In genomic region chr19:35006342-35006998, GRCh38 we compare ENCODE assay signal across 9 cellular contexts. TPM values are rescaled to one million over a fixed set of nuclear protein-coding genes. Genes with fewer than 3 reads are reported as not detected.
DNase-seq lines count a peak whose midpoint lies in the region; ATAC-seq and TF ChIP-seq lines count a peak whose summit lies in the region.
"Had no signal": no experiment of that assay in that cellular context is flagged by ENCODE, and none has a peak within 500 bp of the region (broad histone marks: within the 10 kb centered on the region; RNA-seq: fewer than 3 reads in every experiment).

No MANE protein-coding gene starts in this region.

- no peak for TF ChIP-seq CTCF in endodermal cell (conservative IDR thresholded peaks at IDR 0.05)

- H3K9me3 Mint-ChIP-seq in endodermal cell, result no peaks in the 10 kb centered on the region

- no peaks in the 10 kb centered on the region for H3K27me3 ChIP-seq in endodermal cell (ENCODE audit: control insufficient read depth, insufficient read depth, low read length, poor library complexity, severe bottlenecking)

- no peaks in the 10 kb centered on the region for H3K27me3 Mint-ChIP-seq in endodermal cell (ENCODE audit: insufficient read depth)

- peak overlapping the region; percentile 40 for H3K27ac Mint-ChIP-seq in endodermal cell

- H3K9ac ChIP-seq in endodermal cell (ENCODE audit: extremely low read depth, low read length, poor library complexity, severe bottlenecking), result no peak overlapping the region

- H3K36me3 ChIP-seq in endodermal cell (ENCODE audit: control insufficient read depth, insufficient read depth, low read length), result peaks cover 42% of the 10 kb centered on the region

- DNase-seq in DMS53 (lab: John Stamatoyannopoulos, UW), result peak; percentile 79
- DNase-seq in NCI-H460 (ENCODE audit: extremely low read depth, low read depth), result peak; percentile 41
- DNase-seq in endodermal cell, result no peak
- peak; percentile 81 for DNase-seq in posterior vena cava (ENCODE audit: low spot score)
- DNase-seq in RPMI8226, result no peak
- no peak for DNase-seq in OCI-M2 (lab: John Stamatoyannopoulos, UW; ENCODE audit: unreplicated experiment)
- DNase-seq: NCI-H1105 had no signal

- peaks cover 23% of the 10 kb centered on the region for H3K4me1 Mint-ChIP-seq in endodermal cell

- no peak overlapping the region for H3K4me3 Mint-ChIP-seq in endodermal cell

- 95 to 99% methylated on average over 10 to 15 of the region's 15 CpGs for WGBS in endodermal cell (ENCODE audit: insufficient coverage in 1 of 2, insufficient read length in 1 of 2), 2 experiments

- H3K4me1 ChIP-seq in endodermal cell (ENCODE audit: control insufficient read depth, insufficient read depth, low read length), result no peaks in the 10 kb centered on the region

- H3K27ac ChIP-seq in endodermal cell (ENCODE audit: low read depth, low read length), result no peak overlapping the region

- H3K4me3 ChIP-seq in endodermal cell (ENCODE audit: low read length), result no peak overlapping the region

- no peak for ATAC-seq in HG03469 (IDR thresholded peaks at IDR 0.05; ENCODE audit: unreplicated experiment)
- ATAC-seq in HG03139 (IDR thresholded peaks at IDR 0.05; ENCODE audit: unreplicated experiment), result no peak

- intact Hi-C loops in posterior vena cava (cut with DNase I), result no loop called here

- no peaks in the 10 kb centered on the region for H3K9me3 ChIP-seq in endodermal cell (ENCODE audit: control insufficient read depth, low read length)

- H3K36me3 Mint-ChIP-seq in endodermal cell (ENCODE audit: low read depth), result peaks cover 44% of the 10 kb centered on the region

RNA-seq across cellular contexts. Expression of gene GRAMD1A, which starts 6.3 kb away (rescaled TPM):
- 28.8 and 34.5 TPM in 2 replicates for total RNA-seq in NCI-H460 (2014; rRNA removed; shearing (Covaris generic))
- 33.0 and 34.1 TPM in 2 replicates for polyA plus RNA-seq in NCI-H460 (2014; cell fraction: nucleus; rRNA removed)
- total RNA-seq in endodermal cell (100 to 1,000 TPM; 115 to 137 TPM), posterior vena cava (10 to 100 TPM; 83.0 to 87.0 TPM)
- 101 TPM for polyA plus RNA-seq in endodermal cell (2013, experiment 1 of 2)
- 87.3 TPM for polyA plus RNA-seq in endodermal cell (2013, experiment 2 of 2)

RNA-seq across cellular contexts. Expression of gene SCN1B, which starts 23.8 kb away (rescaled TPM):
- 0.61 and 0.82 TPM in 2 replicates for total RNA-seq in NCI-H460 (2014; rRNA removed; shearing (Covaris generic))
- polyA plus RNA-seq in NCI-H460 (2014; cell fraction: nucleus; rRNA removed), result 1.2 and 3.3 TPM in 2 replicates
- 1 to 10 TPM; 1.4 to 1.5 TPM for total RNA-seq in endodermal cell
- 1.7 TPM for polyA plus RNA-seq in endodermal cell (2013, experiment 1 of 2)
- polyA plus RNA-seq in endodermal cell (2013, experiment 2 of 2), result 2.5 TPM
- total RNA-seq in posterior vena cava, result 10 to 100 TPM; 30.8 to 42.4 TPM

RNA-seq across cellular contexts. Expression of gene HPN, which starts 35.1 kb away (rescaled TPM):
- not detected in 2 replicates for total RNA-seq in NCI-H460 (2014; rRNA removed; shearing (Covaris generic))
- polyA plus RNA-seq in NCI-H460 (2014; cell fraction: nucleus; rRNA removed), result 0.14 TPM in 1 of 2 replicates, not detected in the other
- 10 to 100 TPM; 29.0 to 49.6 TPM for total RNA-seq in endodermal cell
- 2.7 TPM for polyA plus RNA-seq in endodermal cell (2013, experiment 1 of 2)
- polyA plus RNA-seq in endodermal cell (2013, experiment 2 of 2), result 2.8 TPM
- 1 to 10 TPM in 1 of 2 donors, under 1 TPM in 1; 1.00 to 1.7 TPM for total RNA-seq in posterior vena cava

RNA-seq across cellular contexts. Expression of gene ZNF792, which starts 42.4 kb away (rescaled TPM):
- 1.2 and 1.3 TPM in 2 replicates for total RNA-seq in NCI-H460 (2014; rRNA removed; shearing (Covaris generic))
- 0.06 and 1.3 TPM in 2 replicates for polyA plus RNA-seq in NCI-H460 (2014; cell fraction: nucleus; rRNA removed)
- total RNA-seq in endodermal cell (10 to 100 TPM; 30.2 to 32.1 TPM), posterior vena cava (1 to 10 TPM; 4.9 to 6.2 TPM)
- polyA plus RNA-seq in endodermal cell (2013, experiment 1 of 2), result 4.6 TPM
- 5.4 TPM for polyA plus RNA-seq in endodermal cell (2013, experiment 2 of 2)

Comparison
In these comparisons a context has a peak if more than half of its experiments do, and no peak if none do; other contexts are left out.
1. DNase-seq: peak in DMS53 (single experiment), NCI-H460 (single experiment) and posterior vena cava (single experiment); none in endodermal cell (single experiment), RPMI8226 (single experiment) and OCI-M2 (single experiment).
2. RNA of gene SCN1B, which starts 23.8 kb away (total RNA-seq): 30.8 to 42.4 TPM in posterior vena cava; 1.4 to 1.5 TPM in endodermal cell and 0.61 to 0.82 TPM in NCI-H460; every median in the first group is over 10 times any median in the second.
3. RNA of gene HPN, which starts 35.1 kb away (total RNA-seq): 29.0 to 49.6 TPM in endodermal cell; 1.00 to 1.7 TPM in posterior vena cava and not detected in NCI-H460; every median in the first group is over 10 times any median in the second.